Comparison of ENCODE assay signal across 9 cellular contexts in genomic region chrX:53280703-53281320, GRCh38. TPM values are rescaled to one million over a fixed set of nuclear protein-coding genes. Genes with fewer than 3 reads are reported as not detected.
A peak's percentile ranks its signal among the peaks of the same experiment; 100 is the strongest.
DNase-seq lines count a peak whose midpoint lies in the region; ATAC-seq and TF ChIP-seq lines count a peak whose summit lies in the region.
"Had no signal": no experiment of that assay in that cellular context is flagged by ENCODE, and none has a peak within 500 bp of the region (broad histone marks: within the 10 kb centered on the region; RNA-seq: fewer than 3 reads in every experiment).

No MANE protein-coding gene starts in this region.

- H3K4me1 Mint-ChIP-seq in H9: peaks cover 13 to 36% of the 10 kb centered on the region in 2 experiments

- H3K36me3 ChIP-seq in left ventricle myocardium inferior: no peaks in the 10 kb centered on the region

- no peak overlapping the region for H3K4me3 Mint-ChIP-seq in H9

- H3K9me3 ChIP-seq in left ventricle myocardium inferior (replicated peaks) (no peaks in the 10 kb centered on the region), H9 (ENCODE audit: control insufficient read depth, low read depth, low read length) (peaks cover 12% of the 10 kb centered on the region)

- H3K36me3 Mint-ChIP-seq in H9 (ENCODE audit: insufficient read depth in 1 of 3, low read depth in 3 of 3): peaks cover 0 to 7% (median 4%) of the 10 kb centered on the region in 3 experiments; a peak in 4 of 7 replicates

- H3K9ac ChIP-seq in H9 (ENCODE audit: extremely low read depth, insufficient read length, low read length): no peak overlapping the region

- no peak overlapping the region for H4K8ac ChIP-seq in H9 (replicated peaks; ENCODE audit: insufficient read length, low read depth, low read length)

- no peaks in the 10 kb centered on the region for H3K79me2 ChIP-seq in H9 (ENCODE audit: insufficient read depth, low read length)

- no peak overlapping the region for H4K5ac ChIP-seq in H9 (ENCODE audit: insufficient read length, low read depth, low read length)

- H2AFZ ChIP-seq in H9 (ENCODE audit: low read length): no peak overlapping the region

- no peak overlapping the region for H3K18ac ChIP-seq in H9 (ENCODE audit: insufficient read length, low read depth, low read length)

- no peak overlapping the region for H2BK5ac ChIP-seq in H9 (ENCODE audit: insufficient read length, low read length)

- WGBS in H9 (ENCODE audit: extremely low coverage, insufficient read length, low lambda C conversion rate): no CpG with 5 or more reads among the region's 9 CpGs

- no peak overlapping the region for H2BK20ac ChIP-seq in H9 (ENCODE audit: low read depth, low read length, poor library complexity, severe bottlenecking)

- H3K56ac ChIP-seq in H9 (ENCODE audit: insufficient read length, low read depth, low read length): no peak overlapping the region

- peak overlapping the region; percentile 65 for H3K4me3 ChIP-seq in left ventricle myocardium inferior
- H3K4me3 ChIP-seq in skeletal muscle cell (ENCODE audit: low read depth, low read length): peak overlapping the region; percentile 42

- TF ChIP-seq CTCF in left ventricle myocardium inferior (IDR thresholded peaks at IDR 0.05; ENCODE audit: borderline replicate concordance) (no peak), H9 (conservative IDR thresholded peaks at IDR 0.05) (no peak)

- no peak overlapping the region for H3K14ac ChIP-seq in H9 (ENCODE audit: insufficient read depth, low read length)

- H2AK5ac ChIP-seq in H9 (ENCODE audit: insufficient read length, low read length): no peak overlapping the region

- intact Hi-C loops in left ventricle myocardium inferior (cut with micrococcal nuclease): no loop called here

- H3K27me3 Mint-ChIP-seq in H9 (ENCODE audit: low read depth): no peaks in the 10 kb centered on the region

- no peak overlapping the region for H3K23ac ChIP-seq in H9 (ENCODE audit: insufficient read length, low read depth, low read length)

- no peaks in the 10 kb centered on the region for H3K79me1 ChIP-seq in H9 (ENCODE audit: insufficient read depth, low read depth, low read length, poor library complexity, severe bottlenecking)

- no peak overlapping the region for H3K4ac ChIP-seq in H9 (ENCODE audit: low read depth, low read length)

- H3T11ph ChIP-seq in H9 (ENCODE audit: low read length): no peak overlapping the region

- DNase-seq in GM03348 (ENCODE audit: low spot score) (peak; percentile 34), amniotic epithelial cell (ENCODE audit: low read depth) (peak; percentile 54), left ventricle myocardium inferior (peak; percentile 71), skeletal muscle cell (ENCODE audit: low read depth) (no peak), H9 (no peak), cerebellum (ENCODE audit: low spot score) (no peak), NCI-H1694 treated with DMSO at 0.1 percent for 48 hours (lab: John Stamatoyannopoulos, UW) (no peak)

- H3K27ac ChIP-seq in left ventricle myocardium inferior (replicated peaks): peak overlapping the region; percentile 83
- no peak overlapping the region for H3K27ac ChIP-seq in H9 (ENCODE audit: insufficient read length, low read depth, low read length)

- ATAC-seq in GM18520 (IDR thresholded peaks at IDR 0.05; ENCODE audit: unreplicated experiment): no peak

- no peak overlapping the region for H4K91ac ChIP-seq in H9 (ENCODE audit: insufficient read length, low read depth, low read length)

- H3K4me2 ChIP-seq in H9 (ENCODE audit: insufficient read depth, insufficient read length, low read length): no peak overlapping the region

- peaks cover 61 to 69% of the 10 kb centered on the region in 2 experiments for H3K9me3 Mint-ChIP-seq in H9
- H3K9me3 Mint-ChIP-seq: T-helper 2 cell treated with Interferon-gamma antibody and Interleukin-4, amounts not matched to agents 5 μg/mL and 100 μg/mL, for 36 hours had no signal

- no peak overlapping the region for H3K27ac Mint-ChIP-seq in H9
- H3K27ac Mint-ChIP-seq: T-helper 2 cell treated with Interferon-gamma antibody and Interleukin-4, amounts not matched to agents 5 μg/mL and 100 μg/mL, for 36 hours had no signal

- H2BK120ac ChIP-seq in H9 (ENCODE audit: low read depth, low read length, poor library complexity, severe bottlenecking): no peak overlapping the region

- no peak overlapping the region for H2BK15ac ChIP-seq in H9 (ENCODE audit: low read depth, low read length)

- H3K23me2 ChIP-seq in H9 (ENCODE audit: insufficient read length, low read depth, low read length, poor library complexity, severe bottlenecking): no peaks in the 10 kb centered on the region

- H4K20me1 ChIP-seq in H9 (ENCODE audit: control insufficient read depth, insufficient read depth, insufficient read length): no peaks in the 10 kb centered on the region

- no peak overlapping the region for H2BK12ac ChIP-seq in H9 (ENCODE audit: insufficient read length, low read depth, low read length)

- H3K27me3 ChIP-seq in left ventricle myocardium inferior (ENCODE audit: low read depth) (no peaks in the 10 kb centered on the region), H9 (ENCODE audit: insufficient read depth, low read length) (no peaks in the 10 kb centered on the region)

- H3K4me1 ChIP-seq in left ventricle myocardium inferior: peaks cover 41% of the 10 kb centered on the region
- H3K4me1 ChIP-seq in H9 (ENCODE audit: insufficient read depth, low read length): no peaks in the 10 kb centered on the region

RNA-seq across cellular contexts. Expression of gene IQSEC2, which starts 0.6 kb away (rescaled TPM):
- total RNA-seq in left ventricle myocardium inferior (17.1 TPM), H9 (2021) (7.0 and 8.4 TPM in 2 replicates), cerebellum (10.9 TPM)

RNA-seq across cellular contexts. Expression of gene KDM5C, which starts 55.8 kb away (rescaled TPM):
- total RNA-seq in left ventricle myocardium inferior (35.6 TPM), H9 (2021) (98.7 and 105 TPM in 2 replicates), cerebellum (105 TPM)

Comparison
In these comparisons a context has a peak if more than half of its experiments do, and no peak if none do; other contexts are left out.
1. DNase-seq: peak in GM03348 (single experiment), amniotic epithelial cell (single experiment) and left ventricle myocardium inferior (single experiment); none in skeletal muscle cell (single experiment), H9 (single experiment), cerebellum (single experiment) and NCI-H1694 treated with DMSO at 0.1 percent for 48 hours (single experiment).